Comparison of ENCODE assay signal across 1 cellular context in genomic region chr18:26091047-26091630, GRCh38.
TF ChIP-seq lines count a peak whose summit lies in the region.

No MANE protein-coding gene starts in this region.

TF ChIP-seq in HepG2, 621 proteins besides CTCF, POLR2A, EP300 and RAD21 (continued from another document and continues in another):
- TF ChIP-seq ZNF569 (CRISPR knock-in tag; IDR thresholded peaks at IDR 0.05; ENCODE audit: borderline replicate concordance) (no peak), MAFF (IDR thresholded peaks at IDR 0.05; ENCODE audit: low read depth, low read length) (no peak), GATA4 (IDR thresholded peaks at IDR 0.05; ENCODE audit: borderline replicate concordance, low read depth) (no peak), HIC2 (CRISPR knock-in tag; IDR thresholded peaks at IDR 0.05; ENCODE audit: low read depth) (no peak), CEBPG (CRISPR knock-in tag; IDR thresholded peaks at IDR 0.05) (no peak), ZNF383 (CRISPR knock-in tag; IDR thresholded peaks at IDR 0.05; ENCODE audit: borderline replicate concordance) (no peak), RFX1 (IDR thresholded peaks at IDR 0.05) (no peak), ZNF597 (CRISPR knock-in tag; IDR thresholded peaks at IDR 0.05) (no peak), MEF2D (CRISPR knock-in tag; IDR thresholded peaks at IDR 0.05) (no peak), MAX (IDR thresholded peaks at IDR 0.05) (peak; percentile 42; the same call in 1 of the 2 replicates), NCOA5 (CRISPR knock-in tag; IDR thresholded peaks at IDR 0.05) (no peak), ZC3H4 (CRISPR knock-in tag; IDR thresholded peaks at IDR 0.05; ENCODE audit: borderline replicate concordance) (no peak), ZNF777 (CRISPR knock-in tag; IDR thresholded peaks at IDR 0.05) (no peak), ZGPAT (CRISPR knock-in tag; IDR thresholded peaks at IDR 0.05) (no peak; the same call in 1 of the 2 replicates), ZNF598 (CRISPR knock-in tag; IDR thresholded peaks at IDR 0.05; ENCODE audit: borderline replicate concordance) (0 out of 2 replicates have a peak, but pooled peaks have one; percentile 75), ZNF724P (CRISPR knock-in tag; IDR thresholded peaks at IDR 0.05; ENCODE audit: borderline replicate concordance) (no peak), POLR2G (IDR thresholded peaks at IDR 0.05; ENCODE audit: low read depth, low read length) (no peak), LRRFIP1 (CRISPR knock-in tag; conservative IDR thresholded peaks at IDR 0.05) (no peak), ZBTB2 (CRISPR knock-in tag; IDR thresholded peaks at IDR 0.05; ENCODE audit: low read depth) (no peak), HNF1B (CRISPR knock-in tag; IDR thresholded peaks at IDR 0.05) (peak; percentile 42; the same call in 1 of the 2 replicates), ZNF512B (CRISPR knock-in tag; IDR thresholded peaks at IDR 0.05; ENCODE audit: borderline replicate concordance) (no peak), REL (CRISPR knock-in tag; conservative IDR thresholded peaks at IDR 0.05) (no peak), SETDB1 (CRISPR knock-in tag; IDR thresholded peaks at IDR 0.05; ENCODE audit: borderline replicate concordance) (no peak), AGO1 (IDR thresholded peaks at IDR 0.05; ENCODE audit: low read depth, low read length, poor library complexity, severe bottlenecking) (no peak), LCORL (IDR thresholded peaks at IDR 0.05) (no peak), LCORL (CRISPR knock-in tag; IDR thresholded peaks at IDR 0.05) (no peak), ZNF678 (CRISPR knock-in tag; IDR thresholded peaks at IDR 0.05) (no peak), SRSF4 (IDR thresholded peaks at IDR 0.05; ENCODE audit: low read depth, low read length, poor library complexity, severe bottlenecking) (no peak), CEBPZ (IDR thresholded peaks at IDR 0.05; ENCODE audit: low read length) (no peak), ZNF672 (CRISPR knock-in tag; IDR thresholded peaks at IDR 0.05) (no peak), NRL (CRISPR knock-in tag; IDR thresholded peaks at IDR 0.05; ENCODE audit: borderline replicate concordance) (no peak), KDM1A (CRISPR knock-in tag; IDR thresholded peaks at IDR 0.05) (no peak), ZNF143 (CRISPR knock-in tag; IDR thresholded peaks at IDR 0.05) (no peak), ZBTB44 (CRISPR knock-in tag; IDR thresholded peaks at IDR 0.05) (no peak), PREB (CRISPR knock-in tag; IDR thresholded peaks at IDR 0.05) (no peak), ZNF761 (CRISPR knock-in tag; conservative IDR thresholded peaks at IDR 0.05) (no peak), ZNF782 (CRISPR knock-in tag; IDR thresholded peaks at IDR 0.05; ENCODE audit: borderline replicate concordance) (no peak)
